In the genomic region with DNA sequence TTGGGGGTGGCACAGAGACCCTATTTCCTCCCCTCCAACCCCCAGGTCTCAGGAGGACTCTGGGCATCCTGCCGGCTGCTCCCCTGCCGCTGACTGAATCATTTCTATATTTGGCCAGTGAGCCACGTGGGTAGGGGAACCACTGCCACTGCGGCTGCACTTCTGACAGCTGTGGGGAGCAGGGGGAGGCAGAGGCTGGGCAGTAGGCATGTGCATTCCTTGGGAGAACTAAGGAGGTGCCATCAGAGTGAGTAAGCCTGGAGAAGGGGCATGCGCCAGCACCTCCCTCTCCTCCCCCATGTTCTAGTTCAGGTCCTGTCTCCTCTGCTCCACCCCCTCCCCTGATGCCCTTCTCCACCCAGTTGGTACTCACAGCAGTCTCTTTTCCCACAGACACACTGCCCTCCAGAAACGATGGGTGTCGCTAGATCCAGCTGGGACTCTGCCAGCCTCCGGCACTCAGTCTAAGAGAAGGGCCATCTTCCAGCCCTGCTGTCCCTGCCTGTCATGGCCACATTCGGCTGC, we compare ENCODE assay signal across 9 cellular contexts. TPM values are rescaled to one million over a fixed set of nuclear protein-coding genes. Genes with fewer than 3 reads are reported as not detected.
DNase-seq lines count a peak whose midpoint lies in the region; ATAC-seq, FAIRE-seq and TF ChIP-seq lines count a peak whose summit lies in the region.
"Had no signal": no experiment of that assay in that cellular context is flagged by ENCODE, and none has a peak within 500 bp of the region (broad histone marks: within the 10 kb centered on the region; RNA-seq: fewer than 3 reads in every experiment).

No MANE protein-coding gene starts in this region.

- no peak overlapping the region for H2AFZ ChIP-seq in HepG2 (ENCODE audit: low read length)

- TF ChIP-seq RAD21 in HepG2 (CRISPR knock-in tag; IDR thresholded peaks at IDR 0.05): no peak

- TF ChIP-seq POLR2A in HepG2 (IDR thresholded peaks at IDR 0.05; ENCODE audit: insufficient read depth in 1 of 2, low read depth in 2 of 2, low read length in 2 of 2): no peak

- H3K79me2 ChIP-seq in HepG2 (ENCODE audit: insufficient read depth, low read length): no peaks in the 10 kb centered on the region

- intact Hi-C loops in HepG2 (cut with micrococcal nuclease; ENCODE audit: unreplicated experiment): loop anchor here (2.0 to 5.0 kb wide), 3 partner anchors 67 to 231 kb away; no protein-coding TSS in a partner anchor

- no peak overlapping the region for H3K4me2 ChIP-seq in HepG2 (ENCODE audit: low read depth, low read length)

- H3K27ac ChIP-seq in HepG2 (ENCODE audit: extremely low read length, insufficient read depth, low read length): no peak overlapping the region

- no peak overlapping the region for H3K9ac ChIP-seq in HepG2 (ENCODE audit: insufficient read depth, low read depth, low read length)

- no TSS peak for BruUV-seq in HepG2 (replicated peaks; lab: Mats Ljungman, UMichigan)

- H3K4me1 Mint-ChIP-seq in osteocyte (ENCODE audit: unreplicated experiment) (peaks cover 12% of the 10 kb centered on the region), type B pancreatic cell (ENCODE audit: unreplicated experiment) (peaks cover 16% of the 10 kb centered on the region)
- H3K4me1 Mint-ChIP-seq in activated naive CD8-positive, alpha-beta T cell treated with anti-CD3 and anti-CD28 coated beads, Interleukin-2, amount 50 U/mL, for 24 hours: peaks cover 7% of the 10 kb centered on the region

- FAIRE-seq in HepG2 (lab: Jason Lieb, UNC): no peak

- H3K4me1 ChIP-seq in HepG2 (ENCODE audit: insufficient read depth, low read length): no peaks in the 10 kb centered on the region

- H3K27me3 Mint-ChIP-seq in osteocyte (ENCODE audit: unreplicated experiment): peaks cover 8% of the 10 kb centered on the region
- peaks cover 4% of the 10 kb centered on the region for H3K27me3 Mint-ChIP-seq in activated naive CD8-positive, alpha-beta T cell treated with anti-CD3 and anti-CD28 coated beads, Interleukin-2, amount 50 U/mL, for 24 hours
- H3K27me3 Mint-ChIP-seq in type B pancreatic cell: peaks cover 34% of the 10 kb centered on the region

- peak; percentile 55 for ATAC-seq in HG03095 (IDR thresholded peaks at IDR 0.05; ENCODE audit: unreplicated experiment)
- no peak for ATAC-seq in HepG2
- ATAC-seq in activated naive CD8-positive, alpha-beta T cell treated with anti-CD3 and anti-CD28 coated beads, Interleukin-2, amount 50 U/mL, for 24 hours: no peak

- H4K20me1 ChIP-seq in HepG2 (ENCODE audit: insufficient read depth, low read length): peaks cover 5% of the 10 kb centered on the region; the same call in 1 of the 2 replicates

- WGBS in HepG2 (ENCODE audit: low lambda C conversion rate): 25% methylated on average over 9 of the region's 9 CpGs

- in situ Hi-C loops in HepG2 (cut with HindIII; ENCODE audit: extremely low pct_ligation_motif_present, low pct_unique_long_range_greater_than_20kb): loop anchor here (5.0 kb wide), 2 partner anchors 179 to 234 kb away; no protein-coding TSS in a partner anchor

- CTCF ChIA-PET in HepG2 (lab: Yijun Ruan, JAX; ENCODE audit: low intra/inter-chr PET ratio, low total read pairs): interaction anchor here (1.1 kb wide), 1 partner anchor 178 kb away, joined by 3 read pairs; no protein-coding TSS in a partner anchor

- H3K4me3 Mint-ChIP-seq in osteocyte (ENCODE audit: unreplicated experiment) (no peak overlapping the region), type B pancreatic cell (no peak overlapping the region)
- H3K4me3 Mint-ChIP-seq in activated naive CD8-positive, alpha-beta T cell treated with anti-CD3 and anti-CD28 coated beads, Interleukin-2, amount 50 U/mL, for 24 hours: no peak overlapping the region

- H3K9me3 Mint-ChIP-seq in osteocyte (ENCODE audit: unreplicated experiment): no peaks in the 10 kb centered on the region
- H3K9me3 Mint-ChIP-seq in activated naive CD8-positive, alpha-beta T cell treated with anti-CD3 and anti-CD28 coated beads, Interleukin-2, amount 50 U/mL, for 24 hours: no peaks in the 10 kb centered on the region
- no peaks in the 10 kb centered on the region for H3K9me3 Mint-ChIP-seq in type B pancreatic cell
- H3K9me3 Mint-ChIP-seq: activated naive CD4-positive, alpha-beta T cell treated with anti-CD3 and anti-CD28 coated beads, Interleukin-2, amount 50 U/mL, for 72 hours had no signal

- no peak for TF ChIP-seq CTCF in HepG2 (CRISPR knock-in tag; IDR thresholded peaks at IDR 0.05)
- TF ChIP-seq CTCF in osteocyte (IDR thresholded peaks at IDR 0.05): no peak
- no peak for TF ChIP-seq CTCF in type B pancreatic cell (conservative IDR thresholded peaks at IDR 0.05)

- POLR2A ChIA-PET in HepG2 (lab: Yijun Ruan, JAX): no interaction called here

- no peak overlapping the region for H3K4me3 ChIP-seq in HepG2 (replicated peaks in 1 of 3; ENCODE audit: insufficient read depth in 1 of 3, low read depth in 2 of 3, low read length in 3 of 3)

- H3K27me3 ChIP-seq in HepG2 (ENCODE audit: control insufficient read depth in 1 of 2, insufficient read depth in 2 of 2, low read length in 2 of 2): peaks cover 2 to 29% of the 10 kb centered on the region in 2 experiments; a peak in 3 of 5 replicates

- H3K9me3 ChIP-seq in HepG2 (ENCODE audit: low read length): no peaks in the 10 kb centered on the region

- H3K36me3 Mint-ChIP-seq in osteocyte (ENCODE audit: unreplicated experiment): no peaks in the 10 kb centered on the region
- H3K36me3 Mint-ChIP-seq in activated naive CD8-positive, alpha-beta T cell treated with anti-CD3 and anti-CD28 coated beads, Interleukin-2, amount 50 U/mL, for 24 hours (ENCODE audit: low read depth): peaks cover 4% of the 10 kb centered on the region
- H3K36me3 Mint-ChIP-seq in type B pancreatic cell: no peaks in the 10 kb centered on the region

- TF ChIP-seq EP300 in HepG2 (IDR thresholded peaks at IDR 0.05; ENCODE audit: low read depth in 2 of 2, low read length in 2 of 2): no peak
- no peak for TF ChIP-seq EP300 in HepG2 (CRISPR knock-in tag; IDR thresholded peaks at IDR 0.05; ENCODE audit: borderline replicate concordance)

- DNase-seq in Daoy (ENCODE audit: low read depth) (peak; percentile 84), amniotic stem cell (lab: John Stamatoyannopoulos, UW) (peak; percentile 59), HepG2 (ENCODE audit: low spot score) (no peak), osteocyte (ENCODE audit: extremely low spot score, unreplicated experiment) (no peak), type B pancreatic cell (ENCODE audit: extremely low spot score, unreplicated experiment) (no peak)
- no peak for DNase-seq in activated naive CD8-positive, alpha-beta T cell treated with anti-CD3 and anti-CD28 coated beads, Interleukin-2, amount 50 U/mL, for 24 hours
- no peak for DNase-seq in stimulated activated CD4-positive, alpha-beta T cell treated with anti-CD3 and anti-CD28 coated beads, Interleukin-2, amount 100 ng/mL, for 24 hours

- no peaks in the 10 kb centered on the region for H3K36me3 ChIP-seq in HepG2 (replicated peaks in 1 of 2; ENCODE audit: control insufficient read depth in 1 of 2, insufficient read depth in 2 of 2, low read length in 2 of 2)

- H3K27ac Mint-ChIP-seq in osteocyte (ENCODE audit: unreplicated experiment): no peak overlapping the region
- no peak overlapping the region for H3K27ac Mint-ChIP-seq in activated naive CD8-positive, alpha-beta T cell treated with anti-CD3 and anti-CD28 coated beads, Interleukin-2, amount 50 U/mL, for 24 hours
- no peak overlapping the region for H3K27ac Mint-ChIP-seq in type B pancreatic cell

RNA-seq across cellular contexts. Expression of a gene that starts 12.0 kb away (rescaled TPM):
- total RNA-seq in Daoy (2014; rRNA removed; shearing (Covaris generic)): 0.11 TPM in 1 of 2 replicates, not detected in the other
- total RNA-seq in HepG2 (2016; rRNA removed; fragmentation: Illumina TruSeq; extraction: Trizol): not detected in 2 replicates
- total RNA-seq in HepG2 (2016; cell fraction: cytosol; rRNA removed; fragmentation: Illumina TruSeq; extraction: Trizol; ENCODE audit: low read depth): not detected in 2 replicates
- total RNA-seq in HepG2 (2016; cell fraction: insoluble cytoplasmic fraction; rRNA removed; fragmentation: Illumina TruSeq; extraction: Trizol): 0.15 TPM in 1 of 2 replicates, not detected in the other
- total RNA-seq in HepG2 (2016; cell fraction: membrane; rRNA removed; fragmentation: Illumina TruSeq; extraction: Trizol): not detected in 2 replicates
- total RNA-seq in HepG2 (2016; cell fraction: nucleus; rRNA removed; fragmentation: Illumina TruSeq; extraction: Trizol): 0.12 TPM in 1 of 2 replicates, not detected in the other
- polyA plus RNA-seq in HepG2 (2011; rRNA removed): 5.4 and 6.4 TPM in 2 replicates
- 0.67 and 1.6 TPM in 2 replicates for polyA plus RNA-seq in HepG2 (2011; cell fraction: cytosol; rRNA removed)
- polyA plus RNA-seq in HepG2 (2011; cell fraction: nucleus; rRNA removed): 76.9 and 115 TPM in 2 replicates
- 3.1 and 4.4 TPM in 2 replicates for polyA plus RNA-seq in HepG2 (2012)
- not detected in 2 replicates for polyA plus RNA-seq in HepG2 (2016; cell fraction: cytosol; fragmentation: Illumina TruSeq; extraction: Trizol; ENCODE audit: low read depth)
- not detected in 2 replicates for polyA plus RNA-seq in HepG2 (2016; cell fraction: insoluble cytoplasmic fraction; fragmentation: Illumina TruSeq; extraction: Trizol; ENCODE audit: low read depth)
- polyA plus RNA-seq in HepG2 (2016; cell fraction: membrane; fragmentation: Illumina TruSeq; extraction: Trizol; ENCODE audit: low read depth): not detected in 2 replicates
- polyA plus RNA-seq in HepG2 (2016; cell fraction: nucleus; fragmentation: Illumina TruSeq; extraction: Trizol; ENCODE audit: insufficient read depth, low read depth): 0.07 and 0.44 TPM in 2 replicates
- 0.72 and 10.8 TPM in 2 replicates for polyA minus RNA-seq in HepG2 (2011; rRNA and poly(A)+ RNA removed; ENCODE audit: low replicate concordance)
- polyA minus RNA-seq in HepG2 (2011; cell fraction: cytosol; rRNA and poly(A)+ RNA removed): 0.49 and 0.62 TPM in 2 replicates
- 19.8 and 25.9 TPM in 2 replicates for polyA minus RNA-seq in HepG2 (2011; cell fraction: nucleus; rRNA and poly(A)+ RNA removed)
- 0.63 and 1.4 TPM in 2 replicates for total RNA-seq in osteocyte
- total RNA-seq in type B pancreatic cell (ENCODE audit: low replicate concordance): 0.71 and 4.9 TPM in 2 replicates

RNA-seq across cellular contexts. Expression of a gene that starts 31.1 kb away (rescaled TPM):
- 94.8 and 121 TPM in 2 replicates for total RNA-seq in Daoy (2014; rRNA removed; shearing (Covaris generic))
- total RNA-seq in HepG2 (2016; rRNA removed; fragmentation: Illumina TruSeq; extraction: Trizol) (82.0 and 85.4 TPM in 2 replicates), osteocyte (59.6 and 65.9 TPM in 2 replicates), type B pancreatic cell (ENCODE audit: low replicate concordance) (75.8 and 88.2 TPM in 2 replicates)
- 117 and 147 TPM in 2 replicates for total RNA-seq in HepG2 (2016; cell fraction: cytosol; rRNA removed; fragmentation: Illumina TruSeq; extraction: Trizol; ENCODE audit: low read depth)
- 82.0 and 82.7 TPM in 2 replicates for total RNA-seq in HepG2 (2016; cell fraction: insoluble cytoplasmic fraction; rRNA removed; fragmentation: Illumina TruSeq; extraction: Trizol)
- total RNA-seq in HepG2 (2016; cell fraction: membrane; rRNA removed; fragmentation: Illumina TruSeq; extraction: Trizol): 214 and 215 TPM in 2 replicates
- 59.5 and 61.7 TPM in 2 replicates for total RNA-seq in HepG2 (2016; cell fraction: nucleus; rRNA removed; fragmentation: Illumina TruSeq; extraction: Trizol)
- 56.2 and 59.7 TPM in 2 replicates for polyA plus RNA-seq in HepG2 (2011; rRNA removed)
- 65.4 and 69.6 TPM in 2 replicates for polyA plus RNA-seq in HepG2 (2011; cell fraction: cytosol; rRNA removed)
- polyA plus RNA-seq in HepG2 (2011; cell fraction: nucleus; rRNA removed): 86.6 and 92.4 TPM in 2 replicates
- polyA plus RNA-seq in HepG2 (2012): 28.1 and 30.6 TPM in 2 replicates
- polyA plus RNA-seq in HepG2 (2016; cell fraction: cytosol; fragmentation: Illumina TruSeq; extraction: Trizol; ENCODE audit: low read depth): 140 and 156 TPM in 2 replicates
- polyA plus RNA-seq in HepG2 (2016; cell fraction: insoluble cytoplasmic fraction; fragmentation: Illumina TruSeq; extraction: Trizol; ENCODE audit: low read depth): 69.4 and 76.0 TPM in 2 replicates
- polyA plus RNA-seq in HepG2 (2016; cell fraction: membrane; fragmentation: Illumina TruSeq; extraction: Trizol; ENCODE audit: low read depth): 186 and 191 TPM in 2 replicates
- polyA plus RNA-seq in HepG2 (2016; cell fraction: nucleus; fragmentation: Illumina TruSeq; extraction: Trizol; ENCODE audit: insufficient read depth, low read depth): 82.0 and 83.2 TPM in 2 replicates
- 142 and 277 TPM in 2 replicates for polyA minus RNA-seq in HepG2 (2011; rRNA and poly(A)+ RNA removed; ENCODE audit: low replicate concordance)
- polyA minus RNA-seq in HepG2 (2011; cell fraction: cytosol; rRNA and poly(A)+ RNA removed): 22.9 and 28.1 TPM in 2 replicates
- 96.7 and 106 TPM in 2 replicates for polyA minus RNA-seq in HepG2 (2011; cell fraction: nucleus; rRNA and poly(A)+ RNA removed)

RNA-seq across cellular contexts. Expression of a gene that starts 47.5 kb away (rescaled TPM):
- not detected in 2 replicates for total RNA-seq in Daoy (2014; rRNA removed; shearing (Covaris generic))
- total RNA-seq in HepG2 (2016; rRNA removed; fragmentation: Illumina TruSeq; extraction: Trizol) (not detected in 2 replicates), osteocyte (not detected in 2 replicates), type B pancreatic cell (ENCODE audit: low replicate concordance) (2.1 TPM in 1 of 2 replicates, not detected in the other)
- not detected in 2 replicates for total RNA-seq in HepG2 (2016; cell fraction: cytosol; rRNA removed; fragmentation: Illumina TruSeq; extraction: Trizol; ENCODE audit: low read depth)
- total RNA-seq in HepG2 (2016; cell fraction: insoluble cytoplasmic fraction; rRNA removed; fragmentation: Illumina TruSeq; extraction: Trizol): not detected in 2 replicates
- total RNA-seq in HepG2 (2016; cell fraction: membrane; rRNA removed; fragmentation: Illumina TruSeq; extraction: Trizol): not detected in 2 replicates
- total RNA-seq in HepG2 (2016; cell fraction: nucleus; rRNA removed; fragmentation: Illumina TruSeq; extraction: Trizol): not detected in 2 replicates
- polyA plus RNA-seq in HepG2 (2011; rRNA removed): not detected in 2 replicates
- polyA plus RNA-seq in HepG2 (2011; cell fraction: cytosol; rRNA removed): not detected in 2 replicates
- polyA plus RNA-seq in HepG2 (2011; cell fraction: nucleus; rRNA removed): not detected in 2 replicates
- not detected in 2 replicates for polyA plus RNA-seq in HepG2 (2012)
- not detected in 2 replicates for polyA plus RNA-seq in HepG2 (2016; cell fraction: cytosol; fragmentation: Illumina TruSeq; extraction: Trizol; ENCODE audit: low read depth)
- polyA plus RNA-seq in HepG2 (2016; cell fraction: insoluble cytoplasmic fraction; fragmentation: Illumina TruSeq; extraction: Trizol; ENCODE audit: low read depth): not detected in 2 replicates
- polyA plus RNA-seq in HepG2 (2016; cell fraction: membrane; fragmentation: Illumina TruSeq; extraction: Trizol; ENCODE audit: low read depth): not detected in 2 replicates
- not detected in 2 replicates for polyA plus RNA-seq in HepG2 (2016; cell fraction: nucleus; fragmentation: Illumina TruSeq; extraction: Trizol; ENCODE audit: insufficient read depth, low read depth)
- not detected in 2 replicates for polyA minus RNA-seq in HepG2 (2011; rRNA and poly(A)+ RNA removed; ENCODE audit: low replicate concordance)
- not detected in 2 replicates for polyA minus RNA-seq in HepG2 (2011; cell fraction: cytosol; rRNA and poly(A)+ RNA removed)
- not detected in 2 replicates for polyA minus RNA-seq in HepG2 (2011; cell fraction: nucleus; rRNA and poly(A)+ RNA removed)
- total RNA-seq: activated naive CD4-positive, alpha-beta T cell treated with anti-CD3 and anti-CD28 coated beads, Interleukin-2, amount 50 U/mL, for 72 hours had no signal

Comparison
In these comparisons a context has a peak if more than half of its experiments do, and no peak if none do; other contexts are left out.
1. DNase-seq: peak in Daoy (single experiment) and amniotic stem cell (single experiment); none in HepG2 (single experiment), osteocyte (single experiment), activated naive CD8-positive, alpha-beta T cell treated with anti-CD3 and anti-CD28 coated beads, Interleukin-2, amount 50 U/mL, for 24 hours (single experiment), stimulated activated CD4-positive, alpha-beta T cell treated with anti-CD3 and anti-CD28 coated beads, Interleukin-2, amount 100 ng/mL, for 24 hours (0 of 2) and type B pancreatic cell (single experiment).